In the genomic region with DNA sequence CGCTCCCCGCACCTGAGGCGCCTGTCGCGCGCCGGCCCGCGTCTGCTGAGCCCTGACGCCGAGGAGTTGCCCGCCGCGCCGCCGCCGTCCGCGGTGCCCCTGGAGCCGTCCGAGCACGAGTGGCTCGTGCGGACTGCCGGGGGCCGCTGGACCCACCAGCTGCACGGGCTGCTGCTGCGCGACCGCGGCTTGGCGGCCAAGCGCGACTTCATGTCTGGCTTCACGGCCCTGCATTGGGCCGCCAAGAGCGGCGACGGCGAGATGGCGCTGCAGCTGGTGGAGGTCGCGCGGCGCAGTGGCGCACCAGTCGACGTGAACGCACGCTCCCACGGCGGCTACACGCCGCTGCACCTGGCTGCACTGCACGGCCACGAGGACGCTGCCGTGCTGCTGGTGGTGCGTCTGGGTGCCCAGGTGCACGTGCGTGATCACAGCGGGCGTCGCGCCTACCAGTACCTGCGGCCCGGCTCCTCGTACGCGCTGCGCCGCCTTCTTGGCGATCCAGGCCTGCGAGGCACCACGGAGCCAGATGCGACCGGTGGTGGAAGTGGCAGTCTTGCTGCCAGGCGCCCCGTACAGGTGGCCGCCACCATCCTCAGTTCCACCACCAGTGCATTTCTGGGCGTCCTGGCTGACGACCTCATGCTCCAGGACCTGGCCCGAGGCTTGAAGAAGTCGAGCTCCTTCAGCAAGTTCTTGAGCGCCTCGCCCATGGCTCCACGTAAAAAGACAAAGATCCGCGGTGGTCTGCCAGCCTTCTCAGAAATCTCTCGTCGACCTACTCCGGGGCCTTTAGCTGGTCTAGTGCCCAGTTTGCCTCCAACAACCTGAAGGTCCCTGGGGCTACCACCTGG, we compare ENCODE assay signal across 11 cellular contexts. TPM values are rescaled to one million over a fixed set of nuclear protein-coding genes. Genes with fewer than 3 reads are reported as not detected.
A peak's percentile ranks its signal among the peaks of the same experiment; 100 is the strongest.
DNase-seq lines count a peak whose midpoint lies in the region; ATAC-seq and TF ChIP-seq lines count a peak whose summit lies in the region.
"Had no signal": no experiment of that assay in that cellular context is flagged by ENCODE, and none has a peak within 500 bp of the region (broad histone marks: within the 10 kb centered on the region; RNA-seq: fewer than 3 reads in every experiment).

No MANE protein-coding gene starts in this region.

- H2BK12ac ChIP-seq in mesenchymal stem cell (ENCODE audit: low read length in 2 of 2) = peak overlapping the region in 1 of 2 experiments; percentile 63

- H3K4me1 ChIP-seq in colonic mucosa (no peaks in the 10 kb centered on the region), mesenchymal stem cell (ENCODE audit: control insufficient read depth, insufficient read depth, low read depth, low read length) (peaks cover 19% of the 10 kb centered on the region)
- H3K4me1 ChIP-seq: A549 had no signal

- no peaks in the 10 kb centered on the region for H3K79me1 ChIP-seq in mesenchymal stem cell (replicated peaks; ENCODE audit: low read length, poor library complexity, severe bottlenecking)

- H2BK15ac ChIP-seq in mesenchymal stem cell (ENCODE audit: low read depth, poor library complexity, severe bottlenecking) = no peak overlapping the region

- peaks cover 47% of the 10 kb centered on the region for H3K27me3 Mint-ChIP-seq in activated CD8-positive, alpha-beta T cell treated with anti-CD3 and anti-CD28 coated beads, Interleukin-2, amount 10 ng/mL, durations not matched to agents 7 days and 5 days (ENCODE audit: low read depth)
- H3K27me3 Mint-ChIP-seq in activated CD8-positive, alpha-beta T cell treated with anti-CD3 and anti-CD28 coated beads for 36 hours = peaks cover 49% of the 10 kb centered on the region

- peaks cover 21% of the 10 kb centered on the region for H3K4me1 Mint-ChIP-seq in activated CD8-positive, alpha-beta T cell treated with anti-CD3 and anti-CD28 coated beads, Interleukin-2, amount 10 ng/mL, durations not matched to agents 7 days and 5 days (ENCODE audit: low read depth)
- H3K4me1 Mint-ChIP-seq in activated CD8-positive, alpha-beta T cell treated with anti-CD3 and anti-CD28 coated beads for 36 hours (ENCODE audit: low read depth) = peaks cover 13% of the 10 kb centered on the region

- no peak overlapping the region for H3K27ac Mint-ChIP-seq in activated CD8-positive, alpha-beta T cell treated with anti-CD3 and anti-CD28 coated beads, Interleukin-2, amount 10 ng/mL, durations not matched to agents 7 days and 5 days
- H3K27ac Mint-ChIP-seq in activated CD8-positive, alpha-beta T cell treated with anti-CD3 and anti-CD28 coated beads for 36 hours = no peak overlapping the region

- no peak overlapping the region for H3K23ac ChIP-seq in mesenchymal stem cell (ENCODE audit: low read length in 2 of 2)

- H3K27ac ChIP-seq in colonic mucosa = no peak overlapping the region
- no peak overlapping the region for H3K27ac ChIP-seq in mesenchymal stem cell (ENCODE audit: low read length, poor library complexity, severe bottlenecking)
- peak overlapping the region; percentile 91 for H3K27ac ChIP-seq in temporal lobe (ENCODE audit: low read depth, low read length)
- H3K27ac ChIP-seq in WERI-Rb-1 = no peak overlapping the region
- H3K27ac ChIP-seq: cardiac muscle cell had no signal

- H3K4me3 Mint-ChIP-seq in activated CD8-positive, alpha-beta T cell treated with anti-CD3 and anti-CD28 coated beads, Interleukin-2, amount 10 ng/mL, durations not matched to agents 7 days and 5 days = peak overlapping the region; percentile 54
- no peak overlapping the region for H3K4me3 Mint-ChIP-seq in activated CD8-positive, alpha-beta T cell treated with anti-CD3 and anti-CD28 coated beads for 36 hours

- CTCF ChIA-PET in activated CD8-positive, alpha-beta T cell treated with anti-CD3 and anti-CD28 coated beads, Interleukin-2, amount 10 ng/mL, durations not matched to agents 7 days and 5 days (lab: Charles Lee) = interaction anchor here (1.0 to 1.3 kb wide), 3 partner anchors 13 to 57 kb away, joined by 3 to 6 read pairs (median 4); no protein-coding TSS in a partner anchor
- CTCF ChIA-PET in activated CD8-positive, alpha-beta T cell treated with anti-CD3 and anti-CD28 coated beads for 36 hours (lab: Charles Lee) = interaction anchor here (0.6 to 3.8 kb wide), 8 partner anchors 10 to 308 kb away, joined by 3 to 21 read pairs (median 6); a partner anchor contains a TSS

- H3K27me3 ChIP-seq in colonic mucosa (peaks cover 5% of the 10 kb centered on the region), mesenchymal stem cell (ENCODE audit: control insufficient read depth in 1 of 2, insufficient read depth in 1 of 2, low read length in 2 of 2) (peaks cover 16 to 37% of the 10 kb centered on the region in 2 experiments), WERI-Rb-1 (ENCODE audit: insufficient read depth, low read depth, severe bottlenecking) (no peaks in the 10 kb centered on the region)

- POLR2A ChIA-PET in activated CD8-positive, alpha-beta T cell treated with anti-CD3 and anti-CD28 coated beads, Interleukin-2, amount 10 ng/mL, durations not matched to agents 7 days and 5 days (lab: Charles Lee) = interaction anchor here (0.9 kb wide), 1 partner anchor 13 kb away, joined by 4 read pairs; no protein-coding TSS in a partner anchor
- POLR2A ChIA-PET in activated CD8-positive, alpha-beta T cell treated with anti-CD3 and anti-CD28 coated beads for 36 hours (lab: Charles Lee) = interaction anchor here (0.6 to 2.1 kb wide), 3 partner anchors 9 to 21 kb away, joined by 3 to 9 read pairs (median 3); no protein-coding TSS in a partner anchor

- intact Hi-C loops in activated CD8-positive, alpha-beta T cell treated with anti-CD3 and anti-CD28 coated beads for 36 hours (cut with micrococcal nuclease) = no loop called here
- intact Hi-C loops in colonic mucosa (cut with DNase I) = no loop called here

- 57% methylated on average over 92 of the region's 92 CpGs for WGBS in mesenchymal stem cell

- peak overlapping the region in 1 of 2 experiments; percentile 18 for H3K14ac ChIP-seq in mesenchymal stem cell (ENCODE audit: low read length in 2 of 2)

- H3K36me3 ChIP-seq in colonic mucosa (no peaks in the 10 kb centered on the region), mesenchymal stem cell (ENCODE audit: control insufficient read depth in 1 of 2, insufficient read depth in 2 of 2, low read depth in 1 of 2, low read length in 2 of 2) (peaks cover 0 to 7% of the 10 kb centered on the region in 2 experiments), WERI-Rb-1 (no peaks in the 10 kb centered on the region)
- H3K36me3 ChIP-seq: cardiac muscle cell had no signal

- no peak overlapping the region for H2BK120ac ChIP-seq in mesenchymal stem cell (ENCODE audit: low read depth, low read length)

- no peak for ATAC-seq in activated CD8-positive, alpha-beta T cell treated with anti-CD3 and anti-CD28 coated beads, Interleukin-2, amount 10 ng/mL, durations not matched to agents 7 days and 5 days
- no peak for ATAC-seq in activated CD8-positive, alpha-beta T cell treated with anti-CD3 and anti-CD28 coated beads for 36 hours
- ATAC-seq in SK-N-SH treated with all-trans-retinoic acid at 6 μM for 48 hours = no peak

- H3K9me3 ChIP-seq in colonic mucosa = no peaks in the 10 kb centered on the region
- no peaks in the 10 kb centered on the region for H3K9me3 ChIP-seq in mesenchymal stem cell (ENCODE audit: control insufficient read depth, low read length)
- peaks cover 2% of the 10 kb centered on the region for H3K9me3 ChIP-seq in WERI-Rb-1 (ENCODE audit: severe bottlenecking)
- H3K9me3 ChIP-seq: A549 had no signal

- DNase-seq in activated CD8-positive, alpha-beta T cell treated with anti-CD3 and anti-CD28 coated beads, Interleukin-2, amount 10 ng/mL, durations not matched to agents 7 days and 5 days = no peak
- DNase-seq in activated CD8-positive, alpha-beta T cell treated with anti-CD3 and anti-CD28 coated beads for 36 hours = no peak
- DNase-seq in colonic mucosa = no peak
- DNase-seq in mesenchymal stem cell = no peak
- DNase-seq in activated gamma-delta T cell (lab: John Stamatoyannopoulos, UW) = no peak
- no peak for DNase-seq in WERI-Rb-1
- DNase-seq: activated CD4-positive, CD25-positive, alpha-beta regulatory T cell treated with anti-CD3 and anti-CD28 coated beads, Interleukin-2, amount 50 U/mL, for 72 hours had no signal

- no peak overlapping the region for H3K4ac ChIP-seq in mesenchymal stem cell (ENCODE audit: low read depth in 1 of 2, low read length in 2 of 2)

- H3K9ac ChIP-seq in colonic mucosa (ENCODE audit: low read depth in 2 of 2, low read length in 2 of 2) (peak overlapping the region in 1 of 2 donors; percentile 88), mesenchymal stem cell (ENCODE audit: low read length) (no peak overlapping the region)

- peak overlapping the region in 1 of 2 experiments; percentile 11 for H3K18ac ChIP-seq in mesenchymal stem cell (ENCODE audit: low read depth in 1 of 2, low read length in 2 of 2)

- TF ChIP-seq CTCF in activated CD8-positive, alpha-beta T cell treated with anti-CD3 and anti-CD28 coated beads for 36 hours (IDR thresholded peaks at IDR 0.05) = no peak
- TF ChIP-seq CTCF in colonic mucosa (IDR thresholded peaks at IDR 0.05) (no peak), WERI-Rb-1 (IDR thresholded peaks at IDR 0.05; ENCODE audit: low read depth, low read length) (no peak)

- no peak overlapping the region for H2BK5ac ChIP-seq in mesenchymal stem cell (ENCODE audit: low read depth, low read length, poor library complexity, severe bottlenecking)

- peak overlapping the region; percentile 86 for H2AFZ ChIP-seq in mesenchymal stem cell (ENCODE audit: low read depth, low read length)

- H3K4me3 ChIP-seq in colonic mucosa (peak overlapping the region; percentile 65), mesenchymal stem cell (ENCODE audit: insufficient read depth in 1 of 2, low read depth in 1 of 2, low read length in 2 of 2) (peak overlapping the region in 1 of 2 experiments; percentile 27), WERI-Rb-1 (ENCODE audit: low read depth, low read length) (no peak overlapping the region)

- peak overlapping the region; percentile 40 for H4K91ac ChIP-seq in mesenchymal stem cell (ENCODE audit: low read length)

- no peaks in the 10 kb centered on the region for H3K9me3 Mint-ChIP-seq in activated CD8-positive, alpha-beta T cell treated with anti-CD3 and anti-CD28 coated beads, Interleukin-2, amount 10 ng/mL, durations not matched to agents 7 days and 5 days (ENCODE audit: insufficient read depth)
- no peaks in the 10 kb centered on the region for H3K9me3 Mint-ChIP-seq in activated CD8-positive, alpha-beta T cell treated with anti-CD3 and anti-CD28 coated beads for 36 hours

- H3K36me3 Mint-ChIP-seq in activated CD8-positive, alpha-beta T cell treated with anti-CD3 and anti-CD28 coated beads, Interleukin-2, amount 10 ng/mL, durations not matched to agents 7 days and 5 days (ENCODE audit: low read depth) = no peaks in the 10 kb centered on the region
- H3K36me3 Mint-ChIP-seq in activated CD8-positive, alpha-beta T cell treated with anti-CD3 and anti-CD28 coated beads for 36 hours (ENCODE audit: low read depth) = no peaks in the 10 kb centered on the region

- H3K4me2 ChIP-seq in mesenchymal stem cell (ENCODE audit: low read length, poor library complexity, severe bottlenecking) = peak overlapping the region; percentile 27

- H2AK5ac ChIP-seq in mesenchymal stem cell (ENCODE audit: low read length, severe bottlenecking) = no peak overlapping the region

- no peak overlapping the region for H4K8ac ChIP-seq in mesenchymal stem cell (ENCODE audit: low read length)

RNA-seq across cellular contexts. Expression of a gene that starts 1.6 kb away (rescaled TPM):
- not detected for total RNA-seq in activated CD8-positive, alpha-beta T cell treated with anti-CD3 and anti-CD28 coated beads, Interleukin-2, amount 10 ng/mL, durations not matched to agents 7 days and 5 days
- total RNA-seq in activated CD8-positive, alpha-beta T cell treated with anti-CD3 and anti-CD28 coated beads for 36 hours = not detected
- 10 to 100 TPM; 12.4 to 30.7 TPM for total RNA-seq in colonic mucosa
- 0.01 TPM for polyA plus RNA-seq in mesenchymal stem cell (2013, experiment 1 of 2)
- 0.04 TPM for polyA plus RNA-seq in mesenchymal stem cell (2013, experiment 2 of 2)
- total RNA-seq in temporal lobe = 4.7 TPM
- total RNA-seq: cardiac muscle cell had no signal
- polyA plus RNA-seq: cardiac muscle cell had no signal

RNA-seq across cellular contexts. Expression of a gene that starts 15.8 kb away (rescaled TPM):
- 1 to 10 TPM; 2.9 to 3.3 TPM for total RNA-seq in activated CD8-positive, alpha-beta T cell treated with anti-CD3 and anti-CD28 coated beads, Interleukin-2, amount 10 ng/mL, durations not matched to agents 7 days and 5 days
- 1 to 10 TPM; 2.0 to 2.1 TPM for total RNA-seq in activated CD8-positive, alpha-beta T cell treated with anti-CD3 and anti-CD28 coated beads for 36 hours
- total RNA-seq in colonic mucosa = 10 to 100 TPM; 36.9 to 64.1 TPM
- 8.7 TPM for polyA plus RNA-seq in mesenchymal stem cell (2013, experiment 1 of 2)
- 10.3 TPM for polyA plus RNA-seq in mesenchymal stem cell (2013, experiment 2 of 2)
- 2.2 TPM for total RNA-seq in temporal lobe

RNA-seq across cellular contexts. Expression of a gene that starts 37.6 kb away (rescaled TPM):
- 10 to 100 TPM; 35.1 to 35.3 TPM for total RNA-seq in activated CD8-positive, alpha-beta T cell treated with anti-CD3 and anti-CD28 coated beads, Interleukin-2, amount 10 ng/mL, durations not matched to agents 7 days and 5 days
- total RNA-seq in activated CD8-positive, alpha-beta T cell treated with anti-CD3 and anti-CD28 coated beads for 36 hours = 10 to 100 TPM; 25.2 to 27.1 TPM
- 10 to 100 TPM; 57.6 to 84.2 TPM for total RNA-seq in colonic mucosa
- 56.6 TPM for polyA plus RNA-seq in mesenchymal stem cell (2013, experiment 1 of 2)
- 56.6 TPM for polyA plus RNA-seq in mesenchymal stem cell (2013, experiment 2 of 2)
- 27.3 TPM for total RNA-seq in temporal lobe

RNA-seq across cellular contexts. Expression of a gene that starts 51.6 kb away (rescaled TPM):
- under 1 TPM; 0.52 to 0.92 TPM for total RNA-seq in activated CD8-positive, alpha-beta T cell treated with anti-CD3 and anti-CD28 coated beads, Interleukin-2, amount 10 ng/mL, durations not matched to agents 7 days and 5 days
- total RNA-seq in activated CD8-positive, alpha-beta T cell treated with anti-CD3 and anti-CD28 coated beads for 36 hours = under 1 TPM; 0.90 to 0.94 TPM
- under 1 TPM; 0.64 to 0.69 TPM for total RNA-seq in colonic mucosa
- polyA plus RNA-seq in mesenchymal stem cell (2013, experiment 1 of 2) = 0.01 TPM
- 0.08 TPM for polyA plus RNA-seq in mesenchymal stem cell (2013, experiment 2 of 2)
- total RNA-seq in temporal lobe = 0.98 TPM

RNA-seq across cellular contexts. Expression of a gene that starts 51.8 kb away (rescaled TPM):
- total RNA-seq in activated CD8-positive, alpha-beta T cell treated with anti-CD3 and anti-CD28 coated beads, Interleukin-2, amount 10 ng/mL, durations not matched to agents 7 days and 5 days = 100 to 1,000 TPM; 381 to 396 TPM
- 100 to 1,000 TPM; 558 to 566 TPM for total RNA-seq in activated CD8-positive, alpha-beta T cell treated with anti-CD3 and anti-CD28 coated beads for 36 hours
- total RNA-seq in colonic mucosa = 100 to 1,000 TPM; 885 to 920 TPM
- polyA plus RNA-seq in mesenchymal stem cell (2013, experiment 1 of 2) = 773 TPM
- 885 TPM for polyA plus RNA-seq in mesenchymal stem cell (2013, experiment 2 of 2)
- 76.2 TPM for total RNA-seq in temporal lobe

Comparison
In these comparisons a context has a peak if more than half of its experiments do, and no peak if none do; other contexts are left out.
1. RNA of a gene that starts 15.8 kb away (total RNA-seq): 36.9 to 64.1 TPM in colonic mucosa; 2.9 to 3.3 TPM in activated CD8-positive, alpha-beta T cell treated with anti-CD3 and anti-CD28 coated beads, Interleukin-2, amount 10 ng/mL, durations not matched to agents 7 days and 5 days, 2.2 TPM in temporal lobe (single experiment) and 2.0 to 2.1 TPM in activated CD8-positive, alpha-beta T cell treated with anti-CD3 and anti-CD28 coated beads for 36 hours; every median in the first group is over 4 times any median in the second.